Comparison of ENCODE assay signal across 1 cellular context in genomic region chr3:16482194-16482769, GRCh38.
TF ChIP-seq lines count a peak whose summit lies in the region.

No MANE protein-coding gene starts in this region.

TF ChIP-seq in HepG2, 621 proteins besides CTCF, POLR2A, EP300 and RAD21 (continued from another document):
- TF ChIP-seq ZSCAN31 (CRISPR knock-in tag; IDR thresholded peaks at IDR 0.05; ENCODE audit: low read depth) (no peak), ZNF180 (CRISPR knock-in tag; IDR thresholded peaks at IDR 0.05; ENCODE audit: borderline replicate concordance, low read depth) (no peak)
